ENCODE assay signal across 30 cellular contexts in genomic region chrX:7698248-7698647, GRCh38.
"Had no signal": no experiment of that assay in that cellular context is flagged by ENCODE, and none has a peak within 500 bp of the region (broad histone marks: within the 10 kb centered on the region; RNA-seq: fewer than 3 reads in every experiment).

No MANE protein-coding gene starts in this region.

- H3K4me1 ChIP-seq: adrenal gland, body of pancreas, colonic mucosa, gastrocnemius medialis, heart left ventricle had no signal

- H3K36me3 ChIP-seq: adrenal gland, colonic mucosa, gastrocnemius medialis, heart left ventricle, WERI-Rb-1 had no signal

- H3K27me3 ChIP-seq: adrenal gland, body of pancreas, colonic mucosa, gastrocnemius medialis had no signal

- DNase-seq: activated CD4-positive, alpha-beta memory T cell treated with anti-CD3 and anti-CD28 coated beads for 36 hours; activated CD4-positive, alpha-beta T cell treated with anti-CD3 and anti-CD28 coated beads for 36 hours; activated CD4-positive, alpha-beta T cell treated with anti-CD3 and anti-CD28 coated beads, Interleukin-2, amount 10 ng/mL, durations not matched to agents 24 days and 14 days; activated CD4-positive, CD25-positive, alpha-beta regulatory T cell; activated CD4-positive, CD25-positive, alpha-beta regulatory T cell treated with anti-CD3 and anti-CD28 coated beads, Interleukin-2, amount 50 U/mL, for 72 hours; activated CD8-positive, alpha-beta memory T cell treated with anti-CD3 and anti-CD28 coated beads, Interleukin-2, amount 10 ng/mL, durations not matched to agents 7 days and 5 days; activated CD8-positive, alpha-beta memory T cell treated with anti-CD3 and anti-CD28 coated beads, Interleukin-2, amount 50 U/mL, for 4 hours; activated CD8-positive, alpha-beta T cell treated with anti-CD3 and anti-CD28 coated beads, Interleukin-2, amount 10 ng/mL, durations not matched to agents 7 days and 5 days; activated effector memory CD4-positive, alpha-beta T cell treated with anti-CD3 and anti-CD28 coated beads, Interleukin-2, amount 50 U/mL, for 16 hours; activated naive CD4-positive, alpha-beta T cell treated with anti-CD3 and anti-CD28 coated beads for 36 hours; activated naive CD8-positive, alpha-beta T cell treated with anti-CD3 and anti-CD28 coated beads for 36 hours; activated naive CD8-positive, alpha-beta T cell treated with anti-CD3 and anti-CD28 coated beads, Interleukin-2, amount 50 U/mL, for 24 hours; activated T-cell treated with anti-CD3 and anti-CD28 coated beads, Interleukin-2, amount 50 U/mL, for 1 hour; activated T-cell treated with anti-CD3 and anti-CD28 coated beads, Interleukin-2, amount 50 U/mL, for 48 hours; adrenal gland; amygdala; aorta; body of pancreas; caudate nucleus; colonic mucosa; effector CD8-positive, alpha-beta T cell; foreskin fibroblast; gastrocnemius medialis; glutamatergic neuron; heart left ventricle; T-helper 1 cell; T-helper 17 cell; T1000; WERI-Rb-1 had no signal

- H3K4me3 ChIP-seq: adrenal gland, body of pancreas, colonic mucosa, gastrocnemius medialis, heart left ventricle had no signal

- ATAC-seq: activated CD4-positive, alpha-beta T cell treated with anti-CD3 and anti-CD28 coated beads for 36 hours; activated CD8-positive, alpha-beta memory T cell treated with anti-CD3 and anti-CD28 coated beads, Interleukin-2, amount 10 ng/mL, durations not matched to agents 7 days and 5 days; activated CD8-positive, alpha-beta T cell treated with anti-CD3 and anti-CD28 coated beads, Interleukin-2, amount 10 ng/mL, durations not matched to agents 7 days and 5 days; activated naive CD8-positive, alpha-beta T cell treated with anti-CD3 and anti-CD28 coated beads, Interleukin-2, amount 50 U/mL, for 24 hours; body of pancreas; esophagus mucosa; gastrocnemius medialis; heart left ventricle; T-helper 17 cell had no signal

- H3K27ac ChIP-seq: adrenal gland, body of pancreas, colonic mucosa, gastrocnemius medialis, heart left ventricle, WERI-Rb-1 had no signal

- H3K9me3 ChIP-seq: adrenal gland, body of pancreas, colonic mucosa, gastrocnemius medialis had no signal
